ENCODE assay signal across 14 cellular contexts in the genomic region with DNA sequence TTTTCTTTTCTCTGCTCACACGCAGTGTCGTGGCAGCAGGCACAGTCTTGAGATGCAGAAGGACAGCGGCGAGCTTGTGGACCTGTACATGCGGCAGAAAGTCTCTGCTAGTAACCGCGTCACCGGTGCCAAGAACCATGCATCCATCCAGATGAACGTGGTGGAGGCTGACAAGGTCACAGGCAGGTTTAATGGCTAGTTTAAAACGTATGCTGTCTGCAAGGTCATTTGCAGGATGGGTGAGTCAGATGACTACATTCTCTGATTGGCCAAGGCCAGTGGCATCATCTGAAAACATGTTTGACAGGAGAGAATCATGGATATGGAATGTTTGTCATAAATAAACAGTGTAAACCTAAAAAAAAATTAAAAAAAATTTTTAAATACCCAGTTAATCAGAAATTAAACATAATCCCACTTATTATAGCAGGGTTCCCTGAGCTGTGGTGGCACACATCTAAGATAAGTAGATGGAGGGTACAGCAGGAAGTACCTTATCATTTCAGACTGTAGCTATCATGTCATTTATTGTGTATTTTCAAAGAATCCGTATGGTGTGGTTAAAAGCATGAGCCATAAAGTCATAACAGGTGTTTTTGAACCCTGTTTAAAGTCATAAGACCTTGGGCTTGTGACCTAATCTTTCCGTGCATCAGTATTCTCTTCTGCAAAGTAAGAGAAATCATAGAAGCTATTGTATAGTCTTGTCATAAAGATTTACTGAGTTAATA. TPM values are rescaled to one million over a fixed set of nuclear protein-coding genes. Genes with fewer than 3 reads are reported as not detected.
DNase-seq lines count a peak whose midpoint lies in the region; ATAC-seq and TF ChIP-seq lines count a peak whose summit lies in the region.
"Had no signal": no experiment of that assay in that cellular context is flagged by ENCODE, and none has a peak within 500 bp of the region (broad histone marks: within the 10 kb centered on the region; RNA-seq: fewer than 3 reads in every experiment).

No MANE protein-coding gene starts in this region.

- ATAC-seq in GM21576 (IDR thresholded peaks at IDR 0.05; ENCODE audit: unreplicated experiment) (no peak), HG03571 (IDR thresholded peaks at IDR 0.05; ENCODE audit: unreplicated experiment) (no peak)
- ATAC-seq: CD8-positive, alpha-beta T cell; naive thymus-derived CD8-positive, alpha-beta T cell had no signal

- H3K27me3 ChIP-seq in MG63: no peaks in the 10 kb centered on the region

- no peaks in the 10 kb centered on the region for H3K36me3 ChIP-seq in MG63

- TF ChIP-seq CTCF in choroid plexus epithelial cell (conservative IDR thresholded peaks at IDR 0.05; ENCODE audit: low read depth, low read length): no peak

- DNase-seq in EL (peak; percentile 62), MG63 (peak; percentile 22), choroid plexus epithelial cell (ENCODE audit: low read depth) (peak; percentile 57), kidney tubule cell (ENCODE audit: low spot score) (peak; percentile 40), NOMO-1 treated with DMSO at 0.1 percent for 48 hours (lab: John Stamatoyannopoulos, UW; ENCODE audit: unreplicated experiment) (no peak), NCI-H1105 (lab: John Stamatoyannopoulos, UW) (no peak)
- DNase-seq: activated CD4-positive, alpha-beta memory T cell treated with anti-CD3 and anti-CD28 coated beads, Interleukin-2, amount 10 ng/mL, durations not matched to agents 7 days and 5 days; activated naive CD4-positive, alpha-beta T cell treated with anti-CD3 and anti-CD28 coated beads, Interleukin-2, amount 50 U/mL, for 16 hours; CD8-positive, alpha-beta T cell; Kasumi-1; kidney; naive thymus-derived CD8-positive, alpha-beta T cell had no signal

- H3K4me3 ChIP-seq in MG63: no peak overlapping the region
- no peak overlapping the region for H3K4me3 ChIP-seq in choroid plexus epithelial cell (ENCODE audit: low read depth, low read length)

- H3K9me3 ChIP-seq in MG63: no peaks in the 10 kb centered on the region

RNA-seq across cellular contexts. Expression of gene BMP2K, which starts 7.5 kb away (rescaled TPM):
- total RNA-seq in MG63 (2014; rRNA removed; shearing (Covaris generic); ENCODE audit: low replicate concordance): 6.1 and 8.4 TPM in 2 replicates

Comparison
In these comparisons a context has a peak if more than half of its experiments do, and no peak if none do; other contexts are left out.
1. DNase-seq: peak in EL (single experiment), MG63 (single experiment), choroid plexus epithelial cell (single experiment) and kidney tubule cell (single experiment); none in NOMO-1 treated with DMSO at 0.1 percent for 48 hours (single experiment) and NCI-H1105 (single experiment).